In genomic region chr19:50724522-50725217, GRCh38 we compare ENCODE assay signal across 9 cellular contexts.
DNase-seq lines count a peak whose midpoint lies in the region; ATAC-seq and TF ChIP-seq lines count a peak whose summit lies in the region.
"Had no signal": no experiment of that assay in that cellular context is flagged by ENCODE, and none has a peak within 500 bp of the region (broad histone marks: within the 10 kb centered on the region; RNA-seq: fewer than 3 reads in every experiment).

No MANE protein-coding gene starts in this region.

- peak; percentile 61 for ATAC-seq in HG03521 (IDR thresholded peaks at IDR 0.05; ENCODE audit: unreplicated experiment)
- ATAC-seq: Panc1 had no signal

- DNase-seq in AG09319 (ENCODE audit: extremely low read depth, low read depth) (peak; percentile 99), NOMO-1 (lab: John Stamatoyannopoulos, UW; ENCODE audit: unreplicated experiment in 2 of 2) (peak; percentile 98 to 99), activated T-cell treated with anti-CD3 and anti-CD28 coated beads for 1 hour (ENCODE audit: low read depth) (peak; percentile 88), epidermal melanocyte (ENCODE audit: insufficient read length, low spot score) (peak; percentile 98), middle frontal gyrus (ENCODE audit: extremely low spot score, low spot score) (peak; percentile 99)
- peak; percentile 96 for DNase-seq in stimulated activated CD8-positive, alpha-beta memory T cell treated with anti-CD3 and anti-CD28 coated beads, Interleukin-15, amount 100 ng/mL, for 48 hours (ENCODE audit: low read depth in 2 of 2)

- peak; percentile 68 for TF ChIP-seq POLR2A in GM19193 (IDR thresholded peaks at IDR 0.05; ENCODE audit: extremely low read depth, insufficient read depth, insufficient read length)

- TF ChIP-seq CTCF in AG09319 (IDR thresholded peaks at IDR 0.05; ENCODE audit: low read depth, low read length) = peak; percentile 44

Comparison
In these comparisons a context has a peak if more than half of its experiments do, and no peak if none do; other contexts are left out.
1. Peak in every context shown above with its lines: DNase-seq and ATAC-seq.